ENCODE assay signal across 10 cellular contexts in the genomic region with DNA sequence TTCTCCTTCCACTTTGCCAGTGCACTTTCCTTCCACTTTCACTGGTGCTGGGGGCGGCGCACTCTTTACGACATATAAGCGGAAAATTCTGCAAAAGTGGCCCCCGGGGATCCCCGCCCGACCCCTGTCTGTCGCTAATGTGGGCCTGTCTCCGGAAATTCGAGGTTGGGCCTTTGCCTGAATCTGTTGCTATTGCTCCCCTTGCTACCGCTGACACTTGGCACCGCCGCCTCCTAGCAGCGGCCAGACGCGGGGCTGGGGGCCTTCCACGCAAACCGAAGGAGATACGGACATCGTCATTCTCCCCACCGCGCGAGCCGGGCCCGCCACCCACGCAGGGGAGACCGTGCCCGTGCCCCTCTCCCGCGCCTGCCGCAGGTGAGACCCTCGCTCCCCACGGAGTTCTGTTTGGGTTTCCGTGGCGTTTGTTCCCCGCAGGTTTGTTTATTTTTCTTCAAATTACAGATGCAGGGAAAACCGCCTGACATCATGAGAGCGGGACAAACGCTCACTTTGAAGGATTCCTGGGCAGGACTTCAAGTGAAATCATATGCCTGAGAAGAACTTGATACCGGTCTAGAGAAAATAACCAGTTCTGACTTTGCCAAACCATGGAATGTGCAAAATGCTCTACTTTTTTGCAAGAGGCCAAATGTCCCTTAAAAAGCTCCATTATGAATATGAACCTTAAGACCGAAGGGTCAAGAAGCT. TPM values are rescaled to one million over a fixed set of nuclear protein-coding genes. Genes with fewer than 3 reads are reported as not detected.
A peak's percentile ranks its signal among the peaks of the same experiment; 100 is the strongest.
DNase-seq lines count a peak whose midpoint lies in the region; FAIRE-seq and TF ChIP-seq lines count a peak whose summit lies in the region.
"Had no signal": no experiment of that assay in that cellular context is flagged by ENCODE, and none has a peak within 500 bp of the region (broad histone marks: within the 10 kb centered on the region; RNA-seq: fewer than 3 reads in every experiment).

No MANE protein-coding gene starts in this region.

- H3K9me3 Mint-ChIP-seq in HFFc6 (no peaks in the 10 kb centered on the region), chondrocyte (ENCODE audit: low read depth) (no peaks in the 10 kb centered on the region)
- H3K9me3 Mint-ChIP-seq: activated CD4-positive, alpha-beta memory T cell treated with anti-CD3 and anti-CD28 coated beads for 36 hours had no signal

- H3K9me3 ChIP-seq in iPS-20b (ENCODE audit: insufficient read depth, low read depth, low read length) (no peaks in the 10 kb centered on the region; the same call in 1 of the 2 replicates), subcutaneous abdominal adipose tissue (ENCODE audit: control insufficient read depth in 5 of 5, low read length in 5 of 5) (no peaks in the 10 kb centered on the region)
- no peaks in the 10 kb centered on the region for H3K9me3 ChIP-seq in effector memory CD4-positive, alpha-beta T cell (ENCODE audit: control insufficient read depth, low read length)
- H3K9me3 ChIP-seq: thyroid gland had no signal

- peaks cover 98% of the 10 kb centered on the region for H3K27me3 ChIP-seq in iPS-20b (ENCODE audit: insufficient read depth, low read length)
- H3K27me3 ChIP-seq in subcutaneous abdominal adipose tissue (ENCODE audit: control insufficient read depth in 5 of 5, insufficient read depth in 4 of 5, low read length in 5 of 5), result peaks cover 0 to 43% (median 24%) of the 10 kb centered on the region in 5 donors
- peaks cover 38% of the 10 kb centered on the region for H3K27me3 ChIP-seq in effector memory CD4-positive, alpha-beta T cell (replicated peaks; ENCODE audit: control insufficient read depth, insufficient read depth, low read length, poor library complexity, severe bottlenecking)

- TF ChIP-seq POLR2A in H54 (IDR thresholded peaks at IDR 0.05; ENCODE audit: low read depth, low read length), result no peak

- peaks cover 25% of the 10 kb centered on the region for H3K4me1 ChIP-seq in iPS-20b (ENCODE audit: insufficient read depth, low read length)
- H3K4me1 ChIP-seq in subcutaneous abdominal adipose tissue (ENCODE audit: control insufficient read depth in 5 of 5, insufficient read depth in 5 of 5, low read length in 5 of 5), result peaks cover 0 to 64% (median 60%) of the 10 kb centered on the region in 5 donors
- no peaks in the 10 kb centered on the region for H3K4me1 ChIP-seq in effector memory CD4-positive, alpha-beta T cell (ENCODE audit: control insufficient read depth, insufficient read depth, low read length, poor library complexity, severe bottlenecking)

- H3K9ac ChIP-seq in iPS-20b (ENCODE audit: low read depth, low read length) (no peak overlapping the region), subcutaneous abdominal adipose tissue (ENCODE audit: low read length in 5 of 5) (peak overlapping the region in 4 of 5 donors; percentile 43 to 87 (median 72))

- H3K4me1 Mint-ChIP-seq in HFFc6 (ENCODE audit: low read depth) (peaks cover 73% of the 10 kb centered on the region), chondrocyte (ENCODE audit: low read depth) (peaks cover 79% of the 10 kb centered on the region)

- H3K36me3 Mint-ChIP-seq in HFFc6 (ENCODE audit: low read depth) (peaks cover 23% of the 10 kb centered on the region), chondrocyte (ENCODE audit: low read depth) (no peaks in the 10 kb centered on the region)

- no peaks in the 10 kb centered on the region for H3K36me3 ChIP-seq in iPS-20b (ENCODE audit: insufficient read depth, low read depth, low read length)
- no peaks in the 10 kb centered on the region for H3K36me3 ChIP-seq in subcutaneous abdominal adipose tissue (ENCODE audit: control insufficient read depth in 5 of 5, insufficient read depth in 5 of 5, low read length in 5 of 5)
- H3K36me3 ChIP-seq in effector memory CD4-positive, alpha-beta T cell (ENCODE audit: control insufficient read depth, insufficient read depth, low read length), result no peaks in the 10 kb centered on the region
- H3K36me3 ChIP-seq: thyroid gland had no signal

- H3K27ac Mint-ChIP-seq in HFFc6 (peak overlapping the region; percentile 90), chondrocyte (ENCODE audit: unreplicated experiment) (peak overlapping the region; percentile 96)
- H3K27ac Mint-ChIP-seq: activated CD4-positive, alpha-beta memory T cell treated with anti-CD3 and anti-CD28 coated beads for 36 hours had no signal

- H3K4me3 Mint-ChIP-seq in HFFc6 (peak overlapping the region; percentile 98), chondrocyte (ENCODE audit: unreplicated experiment) (peak overlapping the region; percentile 88)
- H3K4me3 Mint-ChIP-seq: activated CD4-positive, alpha-beta memory T cell treated with anti-CD3 and anti-CD28 coated beads for 36 hours had no signal

- H3K27ac ChIP-seq in iPS-20b (ENCODE audit: low read length), result no peak overlapping the region
- peak overlapping the region; percentile 96 for H3K27ac ChIP-seq in subcutaneous abdominal adipose tissue (ENCODE audit: low read depth, low read length)
- no peak overlapping the region for H3K27ac ChIP-seq in effector memory CD4-positive, alpha-beta T cell (ENCODE audit: insufficient read depth, low read length, poor library complexity, severe bottlenecking)
- H3K27ac ChIP-seq: thyroid gland had no signal

- no peak for FAIRE-seq in H54 (lab: Jason Lieb, UNC)

- DNase-seq in HFFc6 (peak; percentile 66), chondrocyte (ENCODE audit: low spot score) (peak; percentile 70), H54 (ENCODE audit: insufficient read length, low spot score) (no peak), activated T-cell treated with anti-CD3 and anti-CD28 coated beads for 4 hours (no peak)
- DNase-seq in effector memory CD4-positive, alpha-beta T cell, result no peak
- DNase-seq: activated CD4-positive, alpha-beta memory T cell treated with anti-CD3 and anti-CD28 coated beads for 36 hours; stimulated activated CD4-positive, alpha-beta T cell treated with anti-CD3 and anti-CD28 coated beads, Interleukin-4, amount 100 ng/mL, for 24 hours; thyroid gland had no signal

- H3K4me3 ChIP-seq in iPS-20b (ENCODE audit: low read length) (peak overlapping the region; percentile 27; the same call in 1 of the 2 replicates), subcutaneous abdominal adipose tissue (ENCODE audit: low read depth in 1 of 5, low read length in 5 of 5) (peak overlapping the region; percentile 60 to 100 (median 87))
- H3K4me3 ChIP-seq in effector memory CD4-positive, alpha-beta T cell (ENCODE audit: insufficient read depth, low read depth, low read length, poor library complexity, severe bottlenecking), result no peak overlapping the region
- H3K4me3 ChIP-seq: thyroid gland had no signal

- H3K27me3 Mint-ChIP-seq in HFFc6 (ENCODE audit: insufficient read depth) (peaks cover 6% of the 10 kb centered on the region), chondrocyte (ENCODE audit: low read depth) (no peaks in the 10 kb centered on the region)

- no peak for TF ChIP-seq CTCF in HFFc6 (IDR thresholded peaks at IDR 0.05)
- TF ChIP-seq CTCF in chondrocyte (IDR thresholded peaks at IDR 0.05), result no peak

RNA-seq across cellular contexts. Expression of a gene that starts 5.0 kb away (rescaled TPM):
- total RNA-seq in HFFc6 (2021; fragmentation: NEBNext Ultra II Directional; extraction: Animal tissue kit (Norgen Biotek cat#: 25700)), result 10 to 100 TPM; 37.7 to 47.8 (median 46.9) TPM
- total RNA-seq in chondrocyte, result 26.5 to 31.8 TPM (median 26.9 TPM) in 3 replicates

RNA-seq across cellular contexts. Expression of a gene that starts 32.8 kb away (rescaled TPM):
- total RNA-seq in HFFc6 (2021; fragmentation: NEBNext Ultra II Directional; extraction: Animal tissue kit (Norgen Biotek cat#: 25700)), result not detected
- not detected in 3 replicates for total RNA-seq in chondrocyte
- total RNA-seq: activated CD4-positive, alpha-beta memory T cell treated with anti-CD3 and anti-CD28 coated beads for 36 hours; thyroid gland had no signal

Comparison
In these comparisons a context has a peak if more than half of its experiments do, and no peak if none do; other contexts are left out.
1. DNase-seq: peak in HFFc6 (single experiment) and chondrocyte (single experiment); none in H54 (single experiment), effector memory CD4-positive, alpha-beta T cell (0 of 3) and activated T-cell treated with anti-CD3 and anti-CD28 coated beads for 4 hours (single experiment).